Comparison of ENCODE assay signal across 1 cellular context in the genomic region with DNA sequence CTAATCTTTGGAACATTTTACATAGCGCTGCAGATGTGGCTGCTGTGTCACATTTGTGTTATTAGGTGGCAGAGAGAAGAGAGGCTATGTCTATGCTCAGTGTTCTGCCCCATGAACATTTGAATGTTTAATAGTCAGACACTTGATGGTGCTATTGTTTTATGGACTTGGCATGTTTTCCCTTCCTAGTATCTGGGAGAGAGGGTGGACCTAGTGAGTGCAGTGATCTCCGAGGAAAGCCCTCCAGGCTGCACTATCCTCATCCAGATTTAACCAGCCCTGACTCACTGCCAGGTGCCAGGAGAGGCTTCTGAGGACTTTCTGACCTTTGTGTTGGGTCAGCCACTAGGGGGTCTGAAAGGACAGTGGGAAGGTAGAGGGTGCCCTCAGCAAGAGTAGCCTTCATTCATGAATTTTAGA.
TF ChIP-seq lines count a peak whose summit lies in the region.

No MANE protein-coding gene starts in this region.

TF ChIP-seq in IMR-90, 13 proteins besides CTCF, POLR2A, EP300 and RAD21:
- TF ChIP-seq MAFK (IDR thresholded peaks at IDR 0.05; ENCODE audit: low read depth, low read length) (no peak), CEBPB (IDR thresholded peaks at IDR 0.05; ENCODE audit: low read depth, low read length) (no peak)
